11 cellular contexts compared by ENCODE assay signal in the genomic region with DNA sequence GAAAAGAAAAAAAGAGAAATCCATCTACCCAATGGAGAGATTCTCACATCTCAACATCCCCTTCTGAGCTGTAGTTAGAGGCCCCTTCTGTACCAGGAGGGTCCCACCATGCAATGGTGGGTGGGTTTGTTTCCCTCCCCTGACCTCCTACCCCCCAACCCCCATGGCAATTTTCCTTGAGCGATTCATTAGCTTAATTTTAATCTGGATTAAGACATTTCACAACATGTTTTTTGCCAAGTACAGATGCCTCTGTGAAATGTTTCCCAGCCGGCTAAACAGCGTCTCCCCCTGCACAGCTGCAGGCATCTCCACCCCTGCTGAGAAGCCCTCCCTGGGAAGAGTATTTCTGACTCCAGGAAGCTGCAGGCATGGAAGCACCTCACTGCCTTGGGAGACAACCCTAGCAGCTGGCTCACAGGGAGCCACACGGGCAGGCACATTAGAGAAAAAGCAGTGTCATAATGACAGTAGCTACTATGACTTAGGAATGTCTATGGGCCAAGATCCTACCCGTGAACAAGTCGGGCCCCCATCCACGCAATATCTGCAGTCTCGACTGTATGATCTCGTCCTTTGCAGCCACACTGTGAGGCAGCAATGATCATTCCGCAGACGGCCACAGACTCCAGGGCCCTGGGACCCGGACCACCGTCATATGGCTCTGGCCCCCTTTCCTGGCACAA.
DNase-seq lines count a peak whose midpoint lies in the region; ATAC-seq and TF ChIP-seq lines count a peak whose summit lies in the region.
"Had no signal": no experiment of that assay in that cellular context is flagged by ENCODE, and none has a peak within 500 bp of the region (broad histone marks: within the 10 kb centered on the region; RNA-seq: fewer than 3 reads in every experiment).

No MANE protein-coding gene starts in this region.

- H3K4ac ChIP-seq in IMR-90 (ENCODE audit: low read depth, low read length): peak overlapping the region; percentile 29

- TF ChIP-seq RAD21 in IMR-90 (IDR thresholded peaks at IDR 0.05; ENCODE audit: low read length): no peak

- H4K20me1 ChIP-seq in IMR-90 (ENCODE audit: insufficient read depth, low read length): peaks cover 8% of the 10 kb centered on the region

- no peak for TF ChIP-seq EP300 in transverse colon (IDR thresholded peaks at IDR 0.05; ENCODE audit: low read depth)

- H4K91ac ChIP-seq in IMR-90 (ENCODE audit: insufficient read depth, low read depth, low read length): peak overlapping the region; percentile 65

- peak overlapping the region; percentile 54 for H3K18ac ChIP-seq in IMR-90 (ENCODE audit: low read depth, low read length)

- H2BK120ac ChIP-seq in IMR-90 (ENCODE audit: low read depth, low read length): peak overlapping the region; percentile 80

- no peaks in the 10 kb centered on the region for H3K27me3 Mint-ChIP-seq in CD8-positive, alpha-beta memory T cell

- no peaks in the 10 kb centered on the region for H3K27me3 ChIP-seq in IMR-90 (ENCODE audit: control insufficient read depth, insufficient read depth, low read length)
- no peaks in the 10 kb centered on the region for H3K27me3 ChIP-seq in lower lobe of right lung (ENCODE audit: low read depth)
- H3K27me3 ChIP-seq in transverse colon: no peaks in the 10 kb centered on the region
- H3K27me3 ChIP-seq in CD8-positive, alpha-beta memory T cell (ENCODE audit: insufficient read depth, low read length, poor library complexity, severe bottlenecking): no peaks in the 10 kb centered on the region
- H3K27me3 ChIP-seq: SJSA1 had no signal

- no TSS peak for BruUV-seq in IMR-90 (replicated peaks; lab: Mats Ljungman, UMichigan)

- H3K56ac ChIP-seq in IMR-90 (ENCODE audit: extremely low read depth, insufficient read depth, low read length): no peak overlapping the region

- H3K4me3 ChIP-seq in IMR-90 (ENCODE audit: insufficient read depth, low read depth, low read length): no peak overlapping the region
- H3K4me3 ChIP-seq in choroid plexus epithelial cell (ENCODE audit: low read depth, low read length): no peak overlapping the region
- H3K4me3 ChIP-seq in lower lobe of right lung: no peak overlapping the region
- H3K4me3 ChIP-seq in transverse colon: no peak overlapping the region
- no peak overlapping the region for H3K4me3 ChIP-seq in CD8-positive, alpha-beta memory T cell (ENCODE audit: low read length)
- H3K4me3 ChIP-seq: SJSA1 had no signal

- TF ChIP-seq CTCF in IMR-90 (conservative IDR thresholded peaks at IDR 0.05; ENCODE audit: low read depth, low read length) (no peak), choroid plexus epithelial cell (conservative IDR thresholded peaks at IDR 0.05; ENCODE audit: low read depth, low read length) (peak; percentile 26), lower lobe of right lung (IDR thresholded peaks at IDR 0.05) (no peak), transverse colon (IDR thresholded peaks at IDR 0.05) (no peak), GM10248 (IDR thresholded peaks at IDR 0.05; ENCODE audit: control extremely low read depth, extremely low read depth, low read depth, missing control alignments) (no peak)

- in situ Hi-C loops in IMR-90 (cut with MboI; ENCODE audit: low sequenced_read_pairs): no loop called here
- in situ Hi-C loops in transverse colon (cut with MboI; ENCODE audit: low pct_ligation_motif_present in 1 of 4, low pct_unique_long_range_greater_than_20kb in 1 of 4, low sequenced_read_pairs in 3 of 4): no loop called here

- H3K4me1 ChIP-seq in IMR-90 (ENCODE audit: control insufficient read depth, insufficient read depth, low read length) (peaks cover 19% of the 10 kb centered on the region), lower lobe of right lung (peaks cover 15% of the 10 kb centered on the region), transverse colon (peaks cover 0 to 7% (median 3%) of the 10 kb centered on the region in 4 donors)
- peaks cover 10% of the 10 kb centered on the region for H3K4me1 ChIP-seq in CD8-positive, alpha-beta memory T cell (ENCODE audit: insufficient read depth, low read length)
- H3K4me1 ChIP-seq: SJSA1 had no signal

- H2AFZ ChIP-seq in IMR-90 (replicated peaks; ENCODE audit: low read length, poor library complexity): peak overlapping the region; percentile 72

- H3K9me3 Mint-ChIP-seq in CD8-positive, alpha-beta memory T cell: no peaks in the 10 kb centered on the region

- peak overlapping the region; percentile 17; the same call in 1 of the 3 replicates for H2BK15ac ChIP-seq in IMR-90 (ENCODE audit: low read depth, low read length)

- H3K9me3 ChIP-seq in IMR-90 (ENCODE audit: control insufficient read depth, insufficient read depth, low read length) (no peaks in the 10 kb centered on the region), lower lobe of right lung (no peaks in the 10 kb centered on the region), transverse colon (no peaks in the 10 kb centered on the region)
- no peaks in the 10 kb centered on the region for H3K9me3 ChIP-seq in CD8-positive, alpha-beta memory T cell (ENCODE audit: low read length)
- H3K9me3 ChIP-seq: SJSA1 had no signal

- H3K4me1 Mint-ChIP-seq in CD8-positive, alpha-beta memory T cell: peaks cover 15 to 25% (median 20%) of the 10 kb centered on the region in 3 donors

- intact Hi-C loops in IMR-90 (cut with micrococcal nuclease): loop anchor here (5.0 kb wide), 3 partner anchors 53 to 253 kb away; a partner anchor contains a TSS
- intact Hi-C loops in lower lobe of right lung (cut with DNase I): no loop called here
- intact Hi-C loops in transverse colon (cut with DNase I; ENCODE audit: low total_unique reads): no loop called here

- H3K4me2 ChIP-seq in IMR-90 (ENCODE audit: low read depth, low read length): peak overlapping the region; percentile 51

- peak overlapping the region; percentile 26; the same call in 1 of the 2 replicates for H3K9ac ChIP-seq in IMR-90 (ENCODE audit: low read depth, low read length)

- H2AK5ac ChIP-seq in IMR-90 (ENCODE audit: low read depth, low read length): peak overlapping the region; percentile 51

- H3K14ac ChIP-seq in IMR-90 (replicated peaks; ENCODE audit: low read depth, low read length): peak overlapping the region; percentile 80; the same call in 1 of the 2 replicates

- peak overlapping the region; percentile 62 for H2AK9ac ChIP-seq in IMR-90 (replicated peaks; ENCODE audit: low read depth, low read length, poor library complexity)

- peak overlapping the region; percentile 69; the same call in 1 of the 2 replicates for H3K27ac ChIP-seq in IMR-90 (ENCODE audit: insufficient read depth, low read length)
- peak overlapping the region; percentile 50 for H3K27ac ChIP-seq in lower lobe of right lung
- H3K27ac ChIP-seq in transverse colon: peak overlapping the region; percentile 40 to 67 (median 46)
- no peak overlapping the region for H3K27ac ChIP-seq in CD8-positive, alpha-beta memory T cell (ENCODE audit: low read depth, low read length)
- H3K27ac ChIP-seq: SJSA1 had no signal

- POLR2A ChIA-PET in IMR-90 (lab: Charles Lee; ENCODE audit: unreplicated experiment): no interaction called here
- POLR2A ChIA-PET in GM10248 (lab: Yijun Ruan, JAX): no interaction called here
- POLR2A ChIA-PET in CD8-positive, alpha-beta memory T cell (lab: Charles Lee): no interaction called here

- H3K79me1 ChIP-seq in IMR-90 (ENCODE audit: low read depth in 1 of 2, low read length in 2 of 2): peaks cover 10 to 70% of the 10 kb centered on the region in 2 experiments; a peak in 2 of 4 replicates

- peak overlapping the region in 1 of 2 experiments; percentile 33; a peak in 1 of 4 replicates for H4K8ac ChIP-seq in IMR-90 (ENCODE audit: low read depth in 2 of 2, low read length in 2 of 2)

- dilution Hi-C loops in IMR-90 (cut with HindIII; ENCODE audit: low sequenced_read_pairs, unreplicated experiment): no loop called here

- H3K27ac Mint-ChIP-seq in CD8-positive, alpha-beta memory T cell: peak overlapping the region in 2 of 8 donors; percentile 41 to 85

- H3K36me3 Mint-ChIP-seq in CD8-positive, alpha-beta memory T cell: peaks cover 0 to 6% (median 3%) of the 10 kb centered on the region in 3 donors

- H3K4me3 Mint-ChIP-seq in CD8-positive, alpha-beta memory T cell: peak overlapping the region in 1 of 7 donors; percentile 42

- H2BK5ac ChIP-seq in IMR-90 (ENCODE audit: low read depth, low read length, poor library complexity, severe bottlenecking): peak overlapping the region; percentile 76

- H3K36me3 ChIP-seq in IMR-90 (ENCODE audit: control insufficient read depth, insufficient read depth, low read length) (no peaks in the 10 kb centered on the region), lower lobe of right lung (peaks cover 4% of the 10 kb centered on the region), transverse colon (no peaks in the 10 kb centered on the region)
- H3K36me3 ChIP-seq in CD8-positive, alpha-beta memory T cell (ENCODE audit: insufficient read depth, low read length): no peaks in the 10 kb centered on the region

- DNase-seq in IMR-90 (peak; percentile 35), choroid plexus epithelial cell (ENCODE audit: low read depth) (peak; percentile 68), lower lobe of right lung (peak; percentile 28), transverse colon (no peak), GM10248 (ENCODE audit: extremely low spot score) (no peak)
- DNase-seq in activated CD4-positive, CD25-positive, alpha-beta regulatory T cell treated with anti-CD3 and anti-CD28 coated beads, Interleukin-2, amount 50 U/mL, for 72 hours: no peak
- DNase-seq in CD8-positive, alpha-beta memory T cell: no peak
- DNase-seq: activated T-cell treated with anti-CD3 and anti-CD28 coated beads for 4 hours, mammary epithelial cell, NCI-H1436 had no signal

- CTCF ChIA-PET in IMR-90 (lab: Yijun Ruan, JAX) (interaction anchor here (0.5 to 0.6 kb wide), 2 partner anchors 60 to 68 kb away, joined by 5 to 6 read pairs; no protein-coding TSS in a partner anchor), GM10248 (lab: Yijun Ruan, JAX) (interaction anchor here (0.7 to 1.4 kb wide), 3 partner anchors 9 to 19 kb away, joined by 3 to 4 read pairs (median 3); no protein-coding TSS in a partner anchor)
- CTCF ChIA-PET in CD8-positive, alpha-beta memory T cell (lab: Charles Lee): no interaction called here

- ATAC-seq in IMR-90 (ENCODE audit: low read depth) (peak; percentile 48), lower lobe of right lung (peak; percentile 8 to 46)

- H2BK20ac ChIP-seq in IMR-90 (ENCODE audit: low read depth, low read length): peak overlapping the region; percentile 70; the same call in 1 of the 2 replicates

- H4K5ac ChIP-seq in IMR-90 (ENCODE audit: low read depth, low read length): peak overlapping the region; percentile 50

- peaks cover 20% of the 10 kb centered on the region for H3K9me1 ChIP-seq in IMR-90 (ENCODE audit: insufficient read depth, low read length)

- H3K23ac ChIP-seq in IMR-90 (ENCODE audit: low read depth, low read length): peak overlapping the region; percentile 86; the same call in 1 of the 2 replicates

- no CpG with 5 or more reads among the region's 13 CpGs for WGBS in IMR-90 (ENCODE audit: extremely low coverage in 2 of 2, insufficient read length in 1 of 2), 2 experiments
- 65 to 70% methylated on average over 11 to 13 of the region's 13 CpGs for WGBS in transverse colon (ENCODE audit: low coverage in 1 of 2), 2 donors

- no peak for TF ChIP-seq POLR2A in IMR-90 (IDR thresholded peaks at IDR 0.05; ENCODE audit: low read depth, low read length)
- no peak for TF ChIP-seq POLR2A in transverse colon (IDR thresholded peaks at IDR 0.05)

TF ChIP-seq in IMR-90, 13 proteins besides CTCF, POLR2A, EP300 and RAD21 (continues in another document):
- TF ChIP-seq NFE2L2 (IDR thresholded peaks at IDR 0.05; ENCODE audit: low read depth, low read length): peak; percentile 79

Comparison
In these comparisons a context has a peak if more than half of its experiments do, and no peak if none do; other contexts are left out.
1. DNase-seq: peak in IMR-90 (single experiment), choroid plexus epithelial cell (single experiment) and lower lobe of right lung (single experiment); none in transverse colon (single experiment), activated CD4-positive, CD25-positive, alpha-beta regulatory T cell treated with anti-CD3 and anti-CD28 coated beads, Interleukin-2, amount 50 U/mL, for 72 hours (single experiment), GM10248 (single experiment) and CD8-positive, alpha-beta memory T cell (0 of 5).